Comparison of ENCODE assay signal across 13 cellular contexts in genomic region chr16:65522412-65522811, GRCh38.
"Had no signal": no experiment of that assay in that cellular context is flagged by ENCODE, and none has a peak within 500 bp of the region (broad histone marks: within the 10 kb centered on the region; RNA-seq: fewer than 3 reads in every experiment).

No MANE protein-coding gene starts in this region.

- H3K27ac ChIP-seq: cardiac muscle cell, thyroid gland had no signal

- H3K9me3 ChIP-seq: sigmoid colon, thyroid gland had no signal

- H3K27ac Mint-ChIP-seq: activated CD8-positive, alpha-beta memory T cell treated with anti-CD3 and anti-CD28 coated beads, Interleukin-2, amount 10 ng/mL, durations not matched to agents 7 days and 5 days; activated naive CD4-positive, alpha-beta T cell treated with anti-CD3 and anti-CD28 coated beads, Interleukin-2, amount 10 ng/mL, durations not matched to agents 7 days and 5 days; naive thymus-derived CD8-positive, alpha-beta T cell had no signal

- H3K9me3 Mint-ChIP-seq: activated naive CD4-positive, alpha-beta T cell treated with anti-CD3 and anti-CD28 coated beads, Interleukin-2, amount 10 ng/mL, durations not matched to agents 7 days and 5 days had no signal

- ATAC-seq: activated CD8-positive, alpha-beta memory T cell treated with anti-CD3 and anti-CD28 coated beads, Interleukin-2, amount 10 ng/mL, durations not matched to agents 7 days and 5 days; left lung; naive thymus-derived CD8-positive, alpha-beta T cell had no signal

- DNase-seq: activated CD4-positive, alpha-beta T cell treated with anti-CD3 and anti-CD28 coated beads for 1 hour; activated CD4-positive, alpha-beta T cell treated with anti-CD3 and anti-CD28 coated beads, Interleukin-2, amount 50 U/mL, for 48 hours; activated CD8-positive, alpha-beta memory T cell treated with anti-CD3 and anti-CD28 coated beads, Interleukin-2, amount 10 ng/mL, durations not matched to agents 7 days and 5 days; activated naive CD4-positive, alpha-beta T cell treated with anti-CD3 and anti-CD28 coated beads, Interleukin-2, amount 10 ng/mL, durations not matched to agents 7 days and 5 days; activated T-cell treated with anti-CD3 and anti-CD28 coated beads, Interleukin-2, amount 50 U/mL, for 1 hour; kidney; left lung; naive thymus-derived CD8-positive, alpha-beta T cell; occipital lobe; sigmoid colon; stimulated activated CD4-positive, alpha-beta T cell treated with anti-CD3 and anti-CD28 coated beads, Interleukin-1b, Interleukin-23, amount 100 ng/mL, for 48 hours; thyroid gland had no signal

- H3K4me1 Mint-ChIP-seq: activated CD8-positive, alpha-beta memory T cell treated with anti-CD3 and anti-CD28 coated beads, Interleukin-2, amount 10 ng/mL, durations not matched to agents 7 days and 5 days; activated naive CD4-positive, alpha-beta T cell treated with anti-CD3 and anti-CD28 coated beads, Interleukin-2, amount 10 ng/mL, durations not matched to agents 7 days and 5 days had no signal

- H3K4me3 Mint-ChIP-seq: activated CD8-positive, alpha-beta memory T cell treated with anti-CD3 and anti-CD28 coated beads, Interleukin-2, amount 10 ng/mL, durations not matched to agents 7 days and 5 days; activated naive CD4-positive, alpha-beta T cell treated with anti-CD3 and anti-CD28 coated beads, Interleukin-2, amount 10 ng/mL, durations not matched to agents 7 days and 5 days; naive thymus-derived CD8-positive, alpha-beta T cell had no signal

- H3K4me3 ChIP-seq: cardiac muscle cell, left lung, sigmoid colon, thyroid gland had no signal

- H3K4me1 ChIP-seq: left lung, thyroid gland had no signal

- H3K27me3 Mint-ChIP-seq: activated CD8-positive, alpha-beta memory T cell treated with anti-CD3 and anti-CD28 coated beads, Interleukin-2, amount 10 ng/mL, durations not matched to agents 7 days and 5 days; activated naive CD4-positive, alpha-beta T cell treated with anti-CD3 and anti-CD28 coated beads, Interleukin-2, amount 10 ng/mL, durations not matched to agents 7 days and 5 days had no signal

- H3K36me3 ChIP-seq: cardiac muscle cell, left lung, sigmoid colon, thyroid gland had no signal

- H3K36me3 Mint-ChIP-seq: activated CD8-positive, alpha-beta memory T cell treated with anti-CD3 and anti-CD28 coated beads, Interleukin-2, amount 10 ng/mL, durations not matched to agents 7 days and 5 days; activated naive CD4-positive, alpha-beta T cell treated with anti-CD3 and anti-CD28 coated beads, Interleukin-2, amount 10 ng/mL, durations not matched to agents 7 days and 5 days; naive thymus-derived CD8-positive, alpha-beta T cell had no signal

- H3K27me3 ChIP-seq: cardiac muscle cell, left lung, sigmoid colon, thyroid gland had no signal
